In the genomic region with DNA sequence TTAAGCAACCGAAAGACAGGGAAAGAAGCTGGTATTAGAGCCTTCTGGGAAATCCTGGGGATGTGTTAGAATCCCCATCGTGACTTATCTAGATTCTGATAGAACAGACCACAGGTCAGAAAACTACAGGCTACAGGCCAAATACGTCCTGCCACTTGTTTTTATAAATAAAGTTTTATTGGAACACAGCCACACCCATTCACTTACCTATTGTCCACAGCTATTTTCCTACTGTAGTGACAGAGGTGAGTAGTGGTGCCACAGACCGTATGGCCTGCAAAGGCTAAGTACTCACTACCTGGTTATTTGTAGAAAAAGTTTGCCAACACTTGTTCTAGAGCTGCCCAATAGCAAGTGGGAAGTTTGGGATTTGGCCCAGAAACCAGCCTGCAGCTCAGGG, we compare ENCODE assay signal across 36 cellular contexts. TPM values are rescaled to one million over a fixed set of nuclear protein-coding genes. Genes with fewer than 3 reads are reported as not detected.
"Had no signal": no experiment of that assay in that cellular context is flagged by ENCODE, and none has a peak within 500 bp of the region (broad histone marks: within the 10 kb centered on the region; RNA-seq: fewer than 3 reads in every experiment).

No MANE protein-coding gene starts in this region.

- H3K4me1 Mint-ChIP-seq: activated B cell treated with CpG ODN at 0.5 μM for 24 hours; activated CD4-positive, alpha-beta memory T cell treated with anti-CD3 and anti-CD28 coated beads, Interleukin-2, amount 10 ng/mL, durations not matched to agents 7 days and 5 days; activated CD4-positive, alpha-beta T cell treated with anti-CD3 and anti-CD28 coated beads, Interleukin-2, amount 10 ng/mL, durations not matched to agents 7 days and 5 days; activated CD8-positive, alpha-beta memory T cell treated with anti-CD3 and anti-CD28 coated beads, Interleukin-2, amount 10 ng/mL, durations not matched to agents 7 days and 5 days; activated naive CD8-positive, alpha-beta T cell treated with anti-CD3 and anti-CD28 coated beads, Interleukin-2, amount 10 ng/mL, durations not matched to agents 7 days and 5 days; activated naive CD8-positive, alpha-beta T cell treated with anti-CD3 and anti-CD28 coated beads, Interleukin-2, amount 50 U/mL, for 24 hours; brain; central memory CD8-positive, alpha-beta T cell had no signal

- FAIRE-seq: bronchial epithelial cell, TTC549 had no signal

- H3K27me3 Mint-ChIP-seq: activated B cell treated with CpG ODN at 0.5 μM for 24 hours; activated CD4-positive, alpha-beta memory T cell treated with anti-CD3 and anti-CD28 coated beads, Interleukin-2, amount 10 ng/mL, durations not matched to agents 7 days and 5 days; activated CD4-positive, alpha-beta T cell treated with anti-CD3 and anti-CD28 coated beads, Interleukin-2, amount 10 ng/mL, durations not matched to agents 7 days and 5 days; activated CD8-positive, alpha-beta memory T cell treated with anti-CD3 and anti-CD28 coated beads, Interleukin-2, amount 10 ng/mL, durations not matched to agents 7 days and 5 days; activated naive CD8-positive, alpha-beta T cell; activated naive CD8-positive, alpha-beta T cell treated with anti-CD3 and anti-CD28 coated beads, Interleukin-2, amount 10 ng/mL, durations not matched to agents 7 days and 5 days; activated naive CD8-positive, alpha-beta T cell treated with anti-CD3 and anti-CD28 coated beads, Interleukin-2, amount 50 U/mL, for 24 hours; activated T-cell treated with anti-CD3 and anti-CD28 coated beads, Interleukin-2, amount 50 U/mL, for 24 hours; brain; central memory CD8-positive, alpha-beta T cell had no signal

- H3K36me3 Mint-ChIP-seq: activated CD8-positive, alpha-beta memory T cell treated with anti-CD3 and anti-CD28 coated beads, Interleukin-2, amount 10 ng/mL, durations not matched to agents 7 days and 5 days had no signal

- H3K4me3 Mint-ChIP-seq: activated B cell treated with CpG ODN at 0.5 μM for 24 hours; activated CD4-positive, alpha-beta memory T cell treated with anti-CD3 and anti-CD28 coated beads, Interleukin-2, amount 10 ng/mL, durations not matched to agents 7 days and 5 days; activated CD4-positive, alpha-beta T cell treated with anti-CD3 and anti-CD28 coated beads, Interleukin-2, amount 10 ng/mL, durations not matched to agents 7 days and 5 days; activated CD8-positive, alpha-beta memory T cell treated with anti-CD3 and anti-CD28 coated beads, Interleukin-2, amount 10 ng/mL, durations not matched to agents 7 days and 5 days; activated CD8-positive, alpha-beta T cell treated with anti-CD3 and anti-CD28 coated beads, Interleukin-2, amount 10 ng/mL, durations not matched to agents 7 days and 5 days; activated naive CD4-positive, alpha-beta T cell treated with anti-CD3 and anti-CD28 coated beads for 36 hours; activated naive CD8-positive, alpha-beta T cell; activated naive CD8-positive, alpha-beta T cell treated with anti-CD3 and anti-CD28 coated beads, Interleukin-2, amount 10 ng/mL, durations not matched to agents 7 days and 5 days; activated naive CD8-positive, alpha-beta T cell treated with anti-CD3 and anti-CD28 coated beads, Interleukin-2, amount 50 U/mL, for 24 hours; activated T-cell treated with anti-CD3 and anti-CD28 coated beads, Interleukin-2, amount 50 U/mL, for 24 hours; brain; central memory CD8-positive, alpha-beta T cell; T-helper 1 cell treated with Interleukin-12 subunit alpha and Interleukin-12 subunit beta and Interleukin-4 antibody, amounts not matched to agents 30 μg/mL and 1 μg/mL, for 36 hours; T-helper 2 cell treated with Interferon-gamma antibody and Interleukin-4, amounts not matched to agents 5 μg/mL and 100 μg/mL, for 36 hours had no signal

- H3K4me1 ChIP-seq: ascending aorta had no signal

- H3K4me3 ChIP-seq: ascending aorta, cardiac muscle cell had no signal

- H3K36me3 ChIP-seq: ascending aorta, cardiac muscle cell had no signal

- H3K27ac Mint-ChIP-seq: activated B cell treated with CpG ODN at 0.5 μM for 24 hours; activated CD4-positive, alpha-beta memory T cell treated with anti-CD3 and anti-CD28 coated beads, Interleukin-2, amount 10 ng/mL, durations not matched to agents 7 days and 5 days; activated CD4-positive, alpha-beta T cell treated with anti-CD3 and anti-CD28 coated beads, Interleukin-2, amount 10 ng/mL, durations not matched to agents 7 days and 5 days; activated CD8-positive, alpha-beta memory T cell treated with anti-CD3 and anti-CD28 coated beads, Interleukin-2, amount 10 ng/mL, durations not matched to agents 7 days and 5 days; activated CD8-positive, alpha-beta T cell treated with anti-CD3 and anti-CD28 coated beads, Interleukin-2, amount 10 ng/mL, durations not matched to agents 7 days and 5 days; activated naive CD4-positive, alpha-beta T cell treated with anti-CD3 and anti-CD28 coated beads for 36 hours; activated naive CD8-positive, alpha-beta T cell; activated naive CD8-positive, alpha-beta T cell treated with anti-CD3 and anti-CD28 coated beads, Interleukin-2, amount 10 ng/mL, durations not matched to agents 7 days and 5 days; activated naive CD8-positive, alpha-beta T cell treated with anti-CD3 and anti-CD28 coated beads, Interleukin-2, amount 50 U/mL, for 24 hours; activated T-cell treated with anti-CD3 and anti-CD28 coated beads, Interleukin-2, amount 50 U/mL, for 24 hours; activated T-helper 2 cell treated with anti-CD3 and anti-CD28 coated beads, Interferon-gamma antibody, Interleukin-2, Interleukin-4, amounts not matched to agents 10 μg/mL and 5 μg/mL and 100 μg/mL, durations not matched to agents 14 hours and 24 hours and 36 hours; brain; T-helper 1 cell treated with Interleukin-12 subunit alpha and Interleukin-12 subunit beta and Interleukin-4 antibody, amounts not matched to agents 30 μg/mL and 1 μg/mL, for 36 hours; T-helper 2 cell treated with Interferon-gamma antibody and Interleukin-4, amounts not matched to agents 5 μg/mL and 100 μg/mL, for 36 hours had no signal

- H3K27me3 ChIP-seq: ascending aorta, cardiac muscle cell had no signal

- DNase-seq: activated B cell treated with CpG ODN at 0.5 μM for 24 hours; activated CD4-positive, alpha-beta memory T cell treated with anti-CD3 and anti-CD28 coated beads, Interleukin-2, amount 10 ng/mL, durations not matched to agents 7 days and 5 days; activated CD4-positive, alpha-beta T cell treated with anti-CD3 and anti-CD28 coated beads for 48 hours; activated CD4-positive, alpha-beta T cell treated with anti-CD3 and anti-CD28 coated beads, Interleukin-2, amount 10 ng/mL, durations not matched to agents 7 days and 5 days; activated CD4-positive, alpha-beta T cell treated with anti-CD3 and anti-CD28 coated beads, Interleukin-2, amount 50 U/mL, for 48 hours; activated CD4-positive, CD25-positive, alpha-beta regulatory T cell treated with anti-CD3 and anti-CD28 coated beads, Interleukin-2, amount 50 U/mL, for 72 hours; activated CD8-positive, alpha-beta memory T cell treated with anti-CD3 and anti-CD28 coated beads for 24 hours; activated CD8-positive, alpha-beta memory T cell treated with anti-CD3 and anti-CD28 coated beads, Interleukin-2, amount 10 ng/mL, durations not matched to agents 7 days and 5 days; activated CD8-positive, alpha-beta memory T cell treated with anti-CD3 and anti-CD28 coated beads, Interleukin-2, amount 50 U/mL, for 48 hours; activated CD8-positive, alpha-beta T cell treated with anti-CD3 and anti-CD28 coated beads, Interleukin-2, amount 10 ng/mL, durations not matched to agents 7 days and 5 days; activated effector memory CD4-positive, alpha-beta T cell treated with Interleukin-2 at 50 U/mL for 16 hours; activated gamma-delta T cell; activated naive CD4-positive, alpha-beta T cell treated with anti-CD3 and anti-CD28 coated beads for 36 hours; activated naive CD4-positive, alpha-beta T cell treated with anti-CD3 and anti-CD28 coated beads, Interleukin-2, amount 50 U/mL, for 16 hours; activated naive CD8-positive, alpha-beta T cell treated with anti-CD3 and anti-CD28 coated beads, Interleukin-2, amount 10 ng/mL, durations not matched to agents 7 days and 5 days; activated naive CD8-positive, alpha-beta T cell treated with anti-CD3 and anti-CD28 coated beads, Interleukin-2, amount 50 U/mL, for 24 hours; activated T-cell treated with anti-CD3 and anti-CD28 coated beads, Interleukin-2, amount 50 U/mL, for 24 hours; activated T-cell treated with anti-CD3 and anti-CD28 coated beads, Interleukin-2, amount 50 U/mL, for 48 hours; amygdala; anterior cingulate cortex; caudate nucleus; cerebellar nuclear complex; T-helper 1 cell; T-helper 2 cell; T-helper 9 cell had no signal

- ATAC-seq: activated CD8-positive, alpha-beta memory T cell treated with anti-CD3 and anti-CD28 coated beads, Interleukin-2, amount 10 ng/mL, durations not matched to agents 7 days and 5 days; activated CD8-positive, alpha-beta T cell treated with anti-CD3 and anti-CD28 coated beads, Interleukin-2, amount 10 ng/mL, durations not matched to agents 7 days and 5 days; activated naive CD8-positive, alpha-beta T cell treated with anti-CD3 and anti-CD28 coated beads, Interleukin-2, amount 50 U/mL, for 24 hours had no signal

- H3K9me3 Mint-ChIP-seq: activated CD4-positive, alpha-beta memory T cell treated with anti-CD3 and anti-CD28 coated beads, Interleukin-2, amount 10 ng/mL, durations not matched to agents 7 days and 5 days; activated CD4-positive, alpha-beta T cell treated with anti-CD3 and anti-CD28 coated beads, Interleukin-2, amount 10 ng/mL, durations not matched to agents 7 days and 5 days; activated naive CD8-positive, alpha-beta T cell treated with anti-CD3 and anti-CD28 coated beads, Interleukin-2, amount 10 ng/mL, durations not matched to agents 7 days and 5 days; activated naive CD8-positive, alpha-beta T cell treated with anti-CD3 and anti-CD28 coated beads, Interleukin-2, amount 50 U/mL, for 24 hours; activated T-helper 2 cell treated with anti-CD3 and anti-CD28 coated beads, Interferon-gamma antibody, Interleukin-2, Interleukin-4, amounts not matched to agents 10 μg/mL and 5 μg/mL and 100 μg/mL, durations not matched to agents 14 hours and 24 hours and 36 hours; brain; central memory CD8-positive, alpha-beta T cell; T-helper 1 cell treated with Interleukin-12 subunit alpha and Interleukin-12 subunit beta and Interleukin-4 antibody, amounts not matched to agents 30 μg/mL and 1 μg/mL, for 36 hours; T-helper 2 cell treated with Interferon-gamma antibody and Interleukin-4, amounts not matched to agents 5 μg/mL and 100 μg/mL, for 36 hours had no signal

- H3K27ac ChIP-seq: ascending aorta, cardiac muscle cell, VCaP had no signal

RNA-seq across cellular contexts. Expression of a gene that starts 53.8 kb away (rescaled TPM):
- total RNA-seq: activated CD4-positive, alpha-beta memory T cell treated with anti-CD3 and anti-CD28 coated beads, Interleukin-2, amount 10 ng/mL, durations not matched to agents 7 days and 5 days; activated CD4-positive, alpha-beta T cell treated with anti-CD3 and anti-CD28 coated beads, Interleukin-2, amount 10 ng/mL, durations not matched to agents 7 days and 5 days; activated CD8-positive, alpha-beta memory T cell treated with anti-CD3 and anti-CD28 coated beads, Interleukin-2, amount 10 ng/mL, durations not matched to agents 7 days and 5 days; activated CD8-positive, alpha-beta T cell treated with anti-CD3 and anti-CD28 coated beads, Interleukin-2, amount 10 ng/mL, durations not matched to agents 7 days and 5 days; activated naive CD4-positive, alpha-beta T cell treated with anti-CD3 and anti-CD28 coated beads for 36 hours; activated naive CD8-positive, alpha-beta T cell treated with anti-CD3 and anti-CD28 coated beads, Interleukin-2, amount 10 ng/mL, durations not matched to agents 7 days and 5 days; activated T-helper 2 cell treated with anti-CD3 and anti-CD28 coated beads, Interferon-gamma antibody, Interleukin-2, Interleukin-4, amounts not matched to agents 10 μg/mL and 5 μg/mL and 100 μg/mL, durations not matched to agents 14 hours and 24 hours and 36 hours; ascending aorta; bronchial epithelial cell; cardiac muscle cell had no signal
